In genomic region chr12:53053223-53054111, GRCh38 we compare ENCODE assay signal across 1 cellular context.
TF ChIP-seq lines count a peak whose summit lies in the region.

No MANE protein-coding gene starts in this region.

TF ChIP-seq in HepG2, 621 proteins besides CTCF, POLR2A, EP300 and RAD21 (continued from another document and continues in another):
- TF ChIP-seq HMGXB4 (CRISPR knock-in tag; IDR thresholded peaks at IDR 0.05; ENCODE audit: borderline replicate concordance in 1 of 2, low read depth in 1 of 2), result peak; percentile 62 to 76; a peak in 1 of 4 replicates
- TF ChIP-seq GATA4 (IDR thresholded peaks at IDR 0.05; ENCODE audit: borderline replicate concordance, low read depth), result no peak
- no peak for TF ChIP-seq CENPX (CRISPR knock-in tag; IDR thresholded peaks at IDR 0.05)
- no peak for TF ChIP-seq ZNF296 (CRISPR knock-in tag; conservative IDR thresholded peaks at IDR 0.05)
- TF ChIP-seq SIN3A (IDR thresholded peaks at IDR 0.05; ENCODE audit: borderline replicate concordance, low read depth, low read length), result no peak
- 0 out of 2 replicates have a peak, but pooled peaks have one; percentile 66 for TF ChIP-seq ZNF784 (CRISPR knock-in tag; IDR thresholded peaks at IDR 0.05; ENCODE audit: borderline replicate concordance)
- no peak; the same call in 1 of the 2 replicates for TF ChIP-seq ZNF12 (CRISPR knock-in tag; IDR thresholded peaks at IDR 0.05)
- TF ChIP-seq, protein P1, sequence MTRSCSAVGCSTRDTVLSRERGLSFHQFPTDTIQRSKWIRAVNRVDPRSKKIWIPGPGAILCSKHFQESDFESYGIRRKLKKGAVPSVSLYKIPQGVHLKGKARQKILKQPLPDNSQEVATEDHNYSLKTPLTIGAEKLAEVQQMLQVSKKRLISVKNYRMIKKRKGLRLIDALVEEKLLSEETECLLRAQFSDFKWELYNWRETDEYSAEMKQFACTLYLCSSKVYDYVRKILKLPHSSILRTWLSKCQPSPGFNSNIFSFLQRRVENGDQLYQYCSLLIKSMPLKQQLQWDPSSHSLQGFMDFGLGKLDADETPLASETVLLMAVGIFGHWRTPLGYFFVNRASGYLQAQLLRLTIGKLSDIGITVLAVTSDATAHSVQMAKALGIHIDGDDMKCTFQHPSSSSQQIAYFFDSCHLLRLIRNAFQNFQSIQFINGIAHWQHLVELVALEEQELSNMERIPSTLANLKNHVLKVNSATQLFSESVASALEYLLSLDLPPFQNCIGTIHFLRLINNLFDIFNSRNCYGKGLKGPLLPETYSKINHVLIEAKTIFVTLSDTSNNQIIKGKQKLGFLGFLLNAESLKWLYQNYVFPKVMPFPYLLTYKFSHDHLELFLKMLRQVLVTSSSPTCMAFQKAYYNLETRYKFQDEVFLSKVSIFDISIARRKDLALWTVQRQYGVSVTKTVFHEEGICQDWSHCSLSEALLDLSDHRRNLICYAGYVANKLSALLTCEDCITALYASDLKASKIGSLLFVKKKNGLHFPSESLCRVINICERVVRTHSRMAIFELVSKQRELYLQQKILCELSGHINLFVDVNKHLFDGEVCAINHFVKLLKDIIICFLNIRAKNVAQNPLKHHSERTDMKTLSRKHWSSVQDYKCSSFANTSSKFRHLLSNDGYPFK (CRISPR knock-in tag; IDR thresholded peaks at IDR 0.05; ENCODE audit: borderline replicate concordance), result no peak
- no peak for TF ChIP-seq SAFB2 (CRISPR knock-in tag; IDR thresholded peaks at IDR 0.05; ENCODE audit: borderline replicate concordance, low read depth)
- TF ChIP-seq ZNF609 (CRISPR knock-in tag; IDR thresholded peaks at IDR 0.05; ENCODE audit: borderline replicate concordance), result no peak
- TF ChIP-seq ZNF691 (CRISPR knock-in tag; IDR thresholded peaks at IDR 0.05; ENCODE audit: borderline replicate concordance, low read depth), result no peak
- no peak for TF ChIP-seq ZNF264 (CRISPR knock-in tag; IDR thresholded peaks at IDR 0.05)
- no peak for TF ChIP-seq YY1 (IDR thresholded peaks at IDR 0.05; ENCODE audit: insufficient read depth, insufficient replicate concordance, low read depth, low read length)
- TF ChIP-seq, protein P2, sequence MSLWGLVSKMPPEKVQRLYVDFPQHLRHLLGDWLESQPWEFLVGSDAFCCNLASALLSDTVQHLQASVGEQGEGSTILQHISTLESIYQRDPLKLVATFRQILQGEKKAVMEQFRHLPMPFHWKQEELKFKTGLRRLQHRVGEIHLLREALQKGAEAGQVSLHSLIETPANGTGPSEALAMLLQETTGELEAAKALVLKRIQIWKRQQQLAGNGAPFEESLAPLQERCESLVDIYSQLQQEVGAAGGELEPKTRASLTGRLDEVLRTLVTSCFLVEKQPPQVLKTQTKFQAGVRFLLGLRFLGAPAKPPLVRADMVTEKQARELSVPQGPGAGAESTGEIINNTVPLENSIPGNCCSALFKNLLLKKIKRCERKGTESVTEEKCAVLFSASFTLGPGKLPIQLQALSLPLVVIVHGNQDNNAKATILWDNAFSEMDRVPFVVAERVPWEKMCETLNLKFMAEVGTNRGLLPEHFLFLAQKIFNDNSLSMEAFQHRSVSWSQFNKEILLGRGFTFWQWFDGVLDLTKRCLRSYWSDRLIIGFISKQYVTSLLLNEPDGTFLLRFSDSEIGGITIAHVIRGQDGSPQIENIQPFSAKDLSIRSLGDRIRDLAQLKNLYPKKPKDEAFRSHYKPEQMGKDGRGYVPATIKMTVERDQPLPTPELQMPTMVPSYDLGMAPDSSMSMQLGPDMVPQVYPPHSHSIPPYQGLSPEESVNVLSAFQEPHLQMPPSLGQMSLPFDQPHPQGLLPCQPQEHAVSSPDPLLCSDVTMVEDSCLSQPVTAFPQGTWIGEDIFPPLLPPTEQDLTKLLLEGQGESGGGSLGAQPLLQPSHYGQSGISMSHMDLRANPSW (CRISPR knock-in tag; IDR thresholded peaks at IDR 0.05; ENCODE audit: borderline replicate concordance), result no peak
- TF ChIP-seq, protein P3, sequence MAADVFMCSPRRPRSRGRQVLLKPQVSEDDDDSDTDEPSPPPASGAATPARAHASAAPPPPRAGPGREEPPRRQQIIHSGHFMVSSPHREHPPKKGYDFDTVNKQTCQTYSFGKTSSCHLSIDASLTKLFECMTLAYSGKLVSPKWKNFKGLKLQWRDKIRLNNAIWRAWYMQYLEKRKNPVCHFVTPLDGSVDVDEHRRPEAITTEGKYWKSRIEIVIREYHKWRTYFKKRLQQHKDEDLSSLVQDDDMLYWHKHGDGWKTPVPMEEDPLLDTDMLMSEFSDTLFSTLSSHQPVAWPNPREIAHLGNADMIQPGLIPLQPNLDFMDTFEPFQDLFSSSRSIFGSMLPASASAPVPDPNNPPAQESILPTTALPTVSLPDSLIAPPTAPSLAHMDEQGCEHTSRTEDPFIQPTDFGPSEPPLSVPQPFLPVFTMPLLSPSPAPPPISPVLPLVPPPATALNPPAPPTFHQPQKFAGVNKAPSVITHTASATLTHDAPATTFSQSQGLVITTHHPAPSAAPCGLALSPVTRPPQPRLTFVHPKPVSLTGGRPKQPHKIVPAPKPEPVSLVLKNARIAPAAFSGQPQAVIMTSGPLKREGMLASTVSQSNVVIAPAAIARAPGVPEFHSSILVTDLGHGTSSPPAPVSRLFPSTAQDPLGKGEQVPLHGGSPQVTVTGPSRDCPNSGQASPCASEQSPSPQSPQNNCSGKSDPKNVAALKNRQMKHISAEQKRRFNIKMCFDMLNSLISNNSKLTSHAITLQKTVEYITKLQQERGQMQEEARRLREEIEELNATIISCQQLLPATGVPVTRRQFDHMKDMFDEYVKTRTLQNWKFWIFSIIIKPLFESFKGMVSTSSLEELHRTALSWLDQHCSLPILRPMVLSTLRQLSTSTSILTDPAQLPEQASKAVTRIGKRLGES (CRISPR knock-in tag; IDR thresholded peaks at IDR 0.05; ENCODE audit: borderline replicate concordance), result no peak
- TF ChIP-seq ISX (CRISPR knock-in tag; conservative IDR thresholded peaks at IDR 0.05), result no peak
- TF ChIP-seq, protein P4, sequence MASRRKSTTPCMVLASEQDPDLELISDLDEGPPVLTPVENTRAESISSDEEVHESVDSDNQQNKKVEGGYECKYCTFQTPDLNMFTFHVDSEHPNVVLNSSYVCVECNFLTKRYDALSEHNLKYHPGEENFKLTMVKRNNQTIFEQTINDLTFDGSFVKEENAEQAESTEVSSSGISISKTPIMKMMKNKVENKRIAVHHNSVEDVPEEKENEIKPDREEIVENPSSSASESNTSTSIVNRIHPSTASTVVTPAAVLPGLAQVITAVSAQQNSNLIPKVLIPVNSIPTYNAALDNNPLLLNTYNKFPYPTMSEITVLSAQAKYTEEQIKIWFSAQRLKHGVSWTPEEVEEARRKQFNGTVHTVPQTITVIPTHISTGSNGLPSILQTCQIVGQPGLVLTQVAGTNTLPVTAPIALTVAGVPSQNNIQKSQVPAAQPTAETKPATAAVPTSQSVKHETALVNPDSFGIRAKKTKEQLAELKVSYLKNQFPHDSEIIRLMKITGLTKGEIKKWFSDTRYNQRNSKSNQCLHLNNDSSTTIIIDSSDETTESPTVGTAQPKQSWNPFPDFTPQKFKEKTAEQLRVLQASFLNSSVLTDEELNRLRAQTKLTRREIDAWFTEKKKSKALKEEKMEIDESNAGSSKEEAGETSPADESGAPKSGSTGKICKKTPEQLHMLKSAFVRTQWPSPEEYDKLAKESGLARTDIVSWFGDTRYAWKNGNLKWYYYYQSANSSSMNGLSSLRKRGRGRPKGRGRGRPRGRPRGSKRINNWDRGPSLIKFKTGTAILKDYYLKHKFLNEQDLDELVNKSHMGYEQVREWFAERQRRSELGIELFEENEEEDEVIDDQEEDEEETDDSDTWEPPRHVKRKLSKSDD (CRISPR knock-in tag; IDR thresholded peaks at IDR 0.05; ENCODE audit: low read depth), result no peak
- TF ChIP-seq ZNF337 (CRISPR knock-in tag; IDR thresholded peaks at IDR 0.05; ENCODE audit: borderline replicate concordance, low read depth), result no peak
- TF ChIP-seq ZNF484 (CRISPR knock-in tag; IDR thresholded peaks at IDR 0.05; ENCODE audit: borderline replicate concordance, low read depth), result no peak
- no peak for TF ChIP-seq MIXL1 (CRISPR knock-in tag; IDR thresholded peaks at IDR 0.05)
- no peak for TF ChIP-seq ZBTB1 (CRISPR knock-in tag; IDR thresholded peaks at IDR 0.05; ENCODE audit: borderline replicate concordance)
- no peak for TF ChIP-seq IKZF1 (IDR thresholded peaks at IDR 0.05)
- TF ChIP-seq ADNP (CRISPR knock-in tag; IDR thresholded peaks at IDR 0.05), result no peak
- no peak for TF ChIP-seq RFXAP (CRISPR knock-in tag; IDR thresholded peaks at IDR 0.05; ENCODE audit: borderline replicate concordance)
- no peak for TF ChIP-seq ZNF20 (CRISPR knock-in tag; IDR thresholded peaks at IDR 0.05)
- no peak; the same call in 1 of the 2 replicates for TF ChIP-seq ZNF83 (CRISPR knock-in tag; IDR thresholded peaks at IDR 0.05; ENCODE audit: borderline replicate concordance)
- no peak for TF ChIP-seq ZC3H13 (CRISPR knock-in tag; IDR thresholded peaks at IDR 0.05)
- peak; percentile 47; the same call in 1 of the 2 replicates for TF ChIP-seq KDM6A (CRISPR knock-in tag; IDR thresholded peaks at IDR 0.05; ENCODE audit: low read depth)
- TF ChIP-seq, protein P5, sequence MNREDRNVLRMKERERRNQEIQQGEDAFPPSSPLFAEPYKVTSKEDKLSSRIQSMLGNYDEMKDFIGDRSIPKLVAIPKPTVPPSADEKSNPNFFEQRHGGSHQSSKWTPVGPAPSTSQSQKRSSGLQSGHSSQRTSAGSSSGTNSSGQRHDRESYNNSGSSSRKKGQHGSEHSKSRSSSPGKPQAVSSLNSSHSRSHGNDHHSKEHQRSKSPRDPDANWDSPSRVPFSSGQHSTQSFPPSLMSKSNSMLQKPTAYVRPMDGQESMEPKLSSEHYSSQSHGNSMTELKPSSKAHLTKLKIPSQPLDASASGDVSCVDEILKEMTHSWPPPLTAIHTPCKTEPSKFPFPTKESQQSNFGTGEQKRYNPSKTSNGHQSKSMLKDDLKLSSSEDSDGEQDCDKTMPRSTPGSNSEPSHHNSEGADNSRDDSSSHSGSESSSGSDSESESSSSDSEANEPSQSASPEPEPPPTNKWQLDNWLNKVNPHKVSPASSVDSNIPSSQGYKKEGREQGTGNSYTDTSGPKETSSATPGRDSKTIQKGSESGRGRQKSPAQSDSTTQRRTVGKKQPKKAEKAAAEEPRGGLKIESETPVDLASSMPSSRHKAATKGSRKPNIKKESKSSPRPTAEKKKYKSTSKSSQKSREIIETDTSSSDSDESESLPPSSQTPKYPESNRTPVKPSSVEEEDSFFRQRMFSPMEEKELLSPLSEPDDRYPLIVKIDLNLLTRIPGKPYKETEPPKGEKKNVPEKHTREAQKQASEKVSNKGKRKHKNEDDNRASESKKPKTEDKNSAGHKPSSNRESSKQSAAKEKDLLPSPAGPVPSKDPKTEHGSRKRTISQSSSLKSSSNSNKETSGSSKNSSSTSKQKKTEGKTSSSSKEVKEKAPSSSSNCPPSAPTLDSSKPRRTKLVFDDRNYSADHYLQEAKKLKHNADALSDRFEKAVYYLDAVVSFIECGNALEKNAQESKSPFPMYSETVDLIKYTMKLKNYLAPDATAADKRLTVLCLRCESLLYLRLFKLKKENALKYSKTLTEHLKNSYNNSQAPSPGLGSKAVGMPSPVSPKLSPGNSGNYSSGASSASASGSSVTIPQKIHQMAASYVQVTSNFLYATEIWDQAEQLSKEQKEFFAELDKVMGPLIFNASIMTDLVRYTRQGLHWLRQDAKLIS (CRISPR knock-in tag; IDR thresholded peaks at IDR 0.05), result no peak
- peak; percentile 38 for TF ChIP-seq ASH2L (IDR thresholded peaks at IDR 0.05; ENCODE audit: insufficient read length, low read depth, low read length)
- peak; percentile 32; the same call in 1 of the 2 replicates for TF ChIP-seq HDAC1 (CRISPR knock-in tag; IDR thresholded peaks at IDR 0.05)
